In the genomic region with DNA sequence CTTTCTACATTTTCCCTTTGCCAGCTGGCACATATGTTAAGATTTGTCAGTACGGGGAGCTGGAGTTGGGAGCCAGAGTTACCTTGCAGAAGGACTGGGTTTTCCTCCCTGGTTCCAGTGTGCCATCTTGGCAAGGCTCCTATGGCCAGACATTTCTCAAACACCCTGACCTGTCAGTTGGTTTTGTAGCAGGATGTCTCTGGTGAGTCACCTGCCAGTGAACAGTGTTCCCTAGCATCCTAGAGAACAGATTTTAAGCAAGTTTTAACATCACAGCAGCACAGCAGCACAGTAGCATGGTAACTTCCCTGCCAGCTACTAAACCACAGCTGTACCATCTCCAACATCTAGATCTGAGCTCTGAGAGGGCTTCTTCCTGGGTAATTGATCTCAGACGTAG, we compare ENCODE assay signal across 13 cellular contexts. TPM values are rescaled to one million over a fixed set of nuclear protein-coding genes. Genes with fewer than 3 reads are reported as not detected.
DNase-seq lines count a peak whose midpoint lies in the region; ATAC-seq and TF ChIP-seq lines count a peak whose summit lies in the region.
"Had no signal": no experiment of that assay in that cellular context is flagged by ENCODE, and none has a peak within 500 bp of the region (broad histone marks: within the 10 kb centered on the region; RNA-seq: fewer than 3 reads in every experiment).

No MANE protein-coding gene starts in this region.

- no peak overlapping the region for H3K4ac ChIP-seq in IMR-90 (ENCODE audit: low read depth, low read length)

- H3K4me1 Mint-ChIP-seq in CD4-positive, alpha-beta T cell (ENCODE audit: low read depth), result no peaks in the 10 kb centered on the region

- no peak for TF ChIP-seq CTCF in IMR-90 (conservative IDR thresholded peaks at IDR 0.05; ENCODE audit: low read depth, low read length)
- no peak for TF ChIP-seq CTCF in RWPE1 (conservative IDR thresholded peaks at IDR 0.05; ENCODE audit: low read depth)
- no peak for TF ChIP-seq CTCF in MM.1S (IDR thresholded peaks at IDR 0.05; ENCODE audit: low read length)
- TF ChIP-seq CTCF in CD4-positive, alpha-beta T cell (IDR thresholded peaks at IDR 0.05), result no peak

- H4K20me1 ChIP-seq in IMR-90 (ENCODE audit: insufficient read depth, low read length) (no peaks in the 10 kb centered on the region; the same call in 1 of the 2 replicates), MM.1S (ENCODE audit: insufficient read depth, low read length) (no peaks in the 10 kb centered on the region)

- H3K4me3 Mint-ChIP-seq in CD4-positive, alpha-beta T cell, result no peak overlapping the region

- H3K36me3 ChIP-seq in IMR-90 (ENCODE audit: control insufficient read depth, insufficient read depth, low read length) (no peaks in the 10 kb centered on the region), MM.1S (replicated peaks; ENCODE audit: insufficient read depth, low read length) (no peaks in the 10 kb centered on the region)

- ATAC-seq in IMR-90 (ENCODE audit: low read depth), result no peak
- peak; percentile 28 for ATAC-seq in esophagus mucosa
- ATAC-seq in GM21423 (IDR thresholded peaks at IDR 0.05; ENCODE audit: unreplicated experiment), result no peak
- ATAC-seq in CD4-positive, alpha-beta T cell (ENCODE audit: poor library complexity), result no peak

- H3K79me2 ChIP-seq in MM.1S (ENCODE audit: low read length), result no peaks in the 10 kb centered on the region

- H2AK9ac ChIP-seq in IMR-90 (replicated peaks; ENCODE audit: low read depth, low read length, poor library complexity), result no peak overlapping the region

- H3K9me2 ChIP-seq in MM.1S (replicated peaks; ENCODE audit: insufficient read depth, low read length), result no peaks in the 10 kb centered on the region

- TF ChIP-seq POLR2A in IMR-90 (IDR thresholded peaks at IDR 0.05; ENCODE audit: low read depth, low read length), result no peak

- H3K4me2 ChIP-seq in IMR-90 (ENCODE audit: low read depth, low read length), result no peak overlapping the region
- H3K4me2 ChIP-seq in MM.1S (ENCODE audit: low read depth, low read length), result no peak overlapping the region

- H3K14ac ChIP-seq in IMR-90 (replicated peaks; ENCODE audit: low read depth, low read length), result no peak overlapping the region

- no peak overlapping the region for H4K91ac ChIP-seq in IMR-90 (ENCODE audit: insufficient read depth, low read depth, low read length)

- no peak overlapping the region for H3K18ac ChIP-seq in IMR-90 (ENCODE audit: low read depth, low read length)

- no peak overlapping the region for H2BK5ac ChIP-seq in IMR-90 (ENCODE audit: low read depth, low read length, poor library complexity, severe bottlenecking)

- no peak overlapping the region for H2BK20ac ChIP-seq in IMR-90 (ENCODE audit: low read depth, low read length)

- no peak for TF ChIP-seq RAD21 in IMR-90 (IDR thresholded peaks at IDR 0.05; ENCODE audit: low read length)

- no peak for DNase-seq in IMR-90
- no peak for DNase-seq in RWPE1 (ENCODE audit: low spot score)
- no peak for DNase-seq in DMS153 treated with DMSO at 0.1 percent for 48 hours (lab: John Stamatoyannopoulos, UW; ENCODE audit: unreplicated experiment)
- DNase-seq in MM.1S, result no peak
- no peak for DNase-seq in CD4-positive, alpha-beta T cell
- DNase-seq: ACHN, Caco-2, NCI-H1105, NCI-H2081, T-helper 1 cell had no signal

- H3K27ac Mint-ChIP-seq in CD4-positive, alpha-beta T cell, result no peak overlapping the region

- H3K56ac ChIP-seq in IMR-90 (ENCODE audit: extremely low read depth, insufficient read depth, low read length), result no peak overlapping the region

- H3K27me3 ChIP-seq in IMR-90 (ENCODE audit: control insufficient read depth, insufficient read depth, low read length), result no peaks in the 10 kb centered on the region
- H3K27me3 ChIP-seq in MM.1S (replicated peaks; ENCODE audit: insufficient read depth, low read length), result no peaks in the 10 kb centered on the region
- H3K27me3 ChIP-seq in CD4-positive, alpha-beta T cell (ENCODE audit: control insufficient read depth, insufficient read depth, low read length), result no peaks in the 10 kb centered on the region

- H3K4me3 ChIP-seq in IMR-90 (ENCODE audit: insufficient read depth, low read depth, low read length), result no peak overlapping the region
- no peak overlapping the region for H3K4me3 ChIP-seq in MM.1S (ENCODE audit: low read length)

- H3K9ac ChIP-seq in IMR-90 (ENCODE audit: low read depth, low read length), result no peak overlapping the region
- H3K9ac ChIP-seq in MM.1S (ENCODE audit: low read length), result no peak overlapping the region

- CTCF ChIA-PET in IMR-90 (lab: Yijun Ruan, JAX), result no interaction called here
- CTCF ChIA-PET in RWPE1 (lab: Yijun Ruan, JAX), result interaction anchor here (0.6 kb wide), 1 partner anchor 11 kb away, joined by 3 read pairs; no protein-coding TSS in a partner anchor
- CTCF ChIA-PET in CD4-positive, alpha-beta T cell (lab: Charles Lee), result no interaction called here

- 0 out of 2 replicates have a peak overlapping the region, but pooled peaks have one; percentile 20 for H3K23ac ChIP-seq in IMR-90 (ENCODE audit: low read depth, low read length)

- no peaks in the 10 kb centered on the region for H3K79me1 ChIP-seq in IMR-90 (ENCODE audit: low read depth in 1 of 2, low read length in 2 of 2)

- H3K27me3 Mint-ChIP-seq in CD4-positive, alpha-beta T cell, result no peaks in the 10 kb centered on the region

- peaks cover 16% of the 10 kb centered on the region for H3K36me3 Mint-ChIP-seq in CD4-positive, alpha-beta T cell (ENCODE audit: low read depth)

- H2AFZ ChIP-seq in IMR-90 (replicated peaks; ENCODE audit: low read length, poor library complexity) (no peak overlapping the region), MM.1S (ENCODE audit: low read length) (no peak overlapping the region)

- no TSS peak for BruUV-seq in IMR-90 (replicated peaks; lab: Mats Ljungman, UMichigan)

- in situ Hi-C loops in IMR-90 (cut with MboI; ENCODE audit: low sequenced_read_pairs), result no loop called here

- H3F3A ChIP-seq in MM.1S (ENCODE audit: insufficient read depth, low read length), result no peaks in the 10 kb centered on the region

- H3K27ac ChIP-seq in IMR-90 (ENCODE audit: insufficient read depth, low read length) (no peak overlapping the region), RWPE1 (peak overlapping the region; percentile 52; the same call in 1 of the 2 replicates), MM.1S (ENCODE audit: low read length) (no peak overlapping the region)
- no peak overlapping the region for H3K27ac ChIP-seq in CD4-positive, alpha-beta T cell (ENCODE audit: low read depth, low read length)
- H3K27ac ChIP-seq: C4-2B had no signal

- H2BK15ac ChIP-seq in IMR-90 (ENCODE audit: low read depth, low read length), result no peak overlapping the region

- dilution Hi-C loops in IMR-90 (cut with HindIII; ENCODE audit: low sequenced_read_pairs, unreplicated experiment), result no loop called here

- no peak overlapping the region for H4K5ac ChIP-seq in IMR-90 (ENCODE audit: low read depth, low read length)

- peaks cover 4% of the 10 kb centered on the region for H3K9me3 Mint-ChIP-seq in CD4-positive, alpha-beta T cell

- intact Hi-C loops in IMR-90 (cut with micrococcal nuclease), result no loop called here
- intact Hi-C loops in CD4-positive, alpha-beta T cell (cut with DNase I, micrococcal nuclease), result no loop called here

- peaks cover 4% of the 10 kb centered on the region for H3K9me1 ChIP-seq in IMR-90 (ENCODE audit: insufficient read depth, low read length)

- H4K8ac ChIP-seq in IMR-90 (ENCODE audit: low read depth in 2 of 2, low read length in 2 of 2), result no peak overlapping the region

- no CpG with 5 or more reads among the region's 2 CpGs for WGBS in IMR-90 (ENCODE audit: extremely low coverage in 2 of 2, insufficient read length in 1 of 2), 2 experiments

- H3K4me1 ChIP-seq in IMR-90 (ENCODE audit: control insufficient read depth, insufficient read depth, low read length) (peaks cover 3% of the 10 kb centered on the region; the same call in 1 of the 2 replicates), MM.1S (ENCODE audit: low read length) (no peaks in the 10 kb centered on the region)
- H3K4me1 ChIP-seq: Caco-2 had no signal

- POLR2A ChIA-PET in IMR-90 (lab: Charles Lee; ENCODE audit: unreplicated experiment) (no interaction called here), RWPE1 (lab: Yijun Ruan, JAX; ENCODE audit: low non-redundant PET) (no interaction called here)
- POLR2A ChIA-PET in CD4-positive, alpha-beta T cell (lab: Charles Lee), result no interaction called here

- H3K9me3 ChIP-seq in IMR-90 (ENCODE audit: control insufficient read depth, insufficient read depth, low read length) (peaks cover 5% of the 10 kb centered on the region), MM.1S (replicated peaks; ENCODE audit: insufficient read depth, low read length) (no peaks in the 10 kb centered on the region)
- H3K9me3 ChIP-seq in CD4-positive, alpha-beta T cell (ENCODE audit: control insufficient read depth, low read length), result peaks cover 6% of the 10 kb centered on the region
- H3K9me3 ChIP-seq: Caco-2 had no signal

- no peak overlapping the region for H2BK120ac ChIP-seq in IMR-90 (ENCODE audit: low read depth, low read length)

- no peak overlapping the region for H2AK5ac ChIP-seq in IMR-90 (ENCODE audit: low read depth, low read length)

TF ChIP-seq in IMR-90, 13 proteins besides CTCF, POLR2A, EP300 and RAD21:
- TF ChIP-seq USF2 (IDR thresholded peaks at IDR 0.05; ENCODE audit: low read depth, low read length), result no peak
- no peak for TF ChIP-seq MAFK (IDR thresholded peaks at IDR 0.05; ENCODE audit: low read depth, low read length)
- no peak for TF ChIP-seq SMC3 (IDR thresholded peaks at IDR 0.05; ENCODE audit: low read depth, low read length)

RNA-seq across cellular contexts. Expression of gene KTN1, which starts 26.2 kb away (rescaled TPM):
- 57.2 and 149 TPM in 2 replicates for total RNA-seq in IMR-90 (2012; rRNA removed)
- 36.9 and 42.1 TPM in 2 replicates for polyA plus RNA-seq in IMR-90 (2012; rRNA removed)
- polyA plus RNA-seq in IMR-90 (2012; cell fraction: cytosol; rRNA removed), result 3.5 and 4.0 TPM in 2 replicates
- 3.2 and 30.4 TPM in 2 replicates for polyA plus RNA-seq in IMR-90 (2012; cell fraction: nucleus; rRNA removed; ENCODE audit: low replicate concordance)
- 80.7 TPM for total RNA-seq in esophagus mucosa
- 10 to 100 TPM; 59.9 to 68.4 TPM for total RNA-seq in CD4-positive, alpha-beta T cell
